Comparison of ENCODE assay signal across 36 cellular contexts in the genomic region with DNA sequence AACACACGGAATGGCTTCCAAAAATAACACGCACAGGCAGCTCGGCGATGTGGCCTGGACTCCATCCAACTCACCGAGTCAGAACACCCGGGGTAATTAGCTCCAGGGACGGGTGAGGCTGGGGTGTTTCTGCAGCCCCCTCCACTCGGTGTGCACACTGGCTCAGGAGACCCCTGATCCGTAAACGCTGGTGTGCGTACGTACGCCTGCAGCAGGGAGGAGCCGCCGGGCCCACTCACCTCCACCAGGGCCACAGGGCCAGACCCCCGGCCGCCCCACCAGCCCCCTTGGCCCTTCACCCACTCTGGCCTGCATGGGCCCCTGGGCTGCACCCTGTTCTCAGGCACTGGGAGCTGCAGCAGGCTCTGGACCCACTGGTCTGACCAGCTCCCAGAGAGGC. TPM values are rescaled to one million over a fixed set of nuclear protein-coding genes. Genes with fewer than 3 reads are reported as not detected.
"Had no signal": no experiment of that assay in that cellular context is flagged by ENCODE, and none has a peak within 500 bp of the region (broad histone marks: within the 10 kb centered on the region; RNA-seq: fewer than 3 reads in every experiment).

No MANE protein-coding gene starts in this region.

- ATAC-seq: activated CD4-positive, CD25-positive, alpha-beta regulatory T cell treated with anti-CD3 and anti-CD28 coated beads, Interleukin-2, amount 50 U/mL, for 24 hours; activated CD8-positive, alpha-beta T cell treated with anti-CD3 and anti-CD28 coated beads for 36 hours; activated naive CD8-positive, alpha-beta T cell treated with anti-CD3 and anti-CD28 coated beads, Interleukin-2, amount 50 U/mL, for 24 hours; effector memory CD8-positive, alpha-beta T cell; foreskin keratinocyte; gastrocnemius medialis; heart left ventricle; T-cell had no signal

- H3K4me3 ChIP-seq: adrenal gland, breast epithelium, cardiac muscle cell, esophagus muscularis mucosa, gastrocnemius medialis, heart left ventricle had no signal

- FAIRE-seq: colon had no signal

- H3K9me3 ChIP-seq: adrenal gland, esophagus muscularis mucosa, gastrocnemius medialis, heart left ventricle had no signal

- H3K4me1 ChIP-seq: adrenal gland, breast epithelium, esophagus muscularis mucosa, foreskin keratinocyte, gastrocnemius medialis, heart left ventricle had no signal

- H3K36me3 ChIP-seq: adrenal gland, breast epithelium, cardiac muscle cell, esophagus muscularis mucosa, gastrocnemius medialis, heart left ventricle, WERI-Rb-1 had no signal

- H3K27me3 ChIP-seq: adrenal gland, cardiac muscle cell, foreskin keratinocyte had no signal

- H3K27ac ChIP-seq: adrenal gland, breast epithelium, cardiac muscle cell, esophagus muscularis mucosa, foreskin keratinocyte, gastrocnemius medialis, heart left ventricle, WERI-Rb-1 had no signal

- DNase-seq: activated B cell treated with CpG ODN at 0.5 μM for 24 hours; activated CD4-positive, alpha-beta T cell treated with anti-CD3 and anti-CD28 coated beads for 48 hours; activated CD4-positive, alpha-beta T cell treated with anti-CD3 and anti-CD28 coated beads, Interleukin-2, amount 50 U/mL, for 1 hour; activated CD4-positive, alpha-beta T cell treated with anti-CD3 and anti-CD28 coated beads, Interleukin-2, amount 50 U/mL, for 48 hours; activated CD8-positive, alpha-beta memory T cell treated with anti-CD3 and anti-CD28 coated beads for 24 hours; activated CD8-positive, alpha-beta T cell treated with anti-CD3 and anti-CD28 coated beads for 36 hours; activated effector memory CD4-positive, alpha-beta T cell treated with anti-CD3 and anti-CD28 coated beads, Interleukin-2, amount 50 U/mL, for 16 hours; activated naive CD4-positive, alpha-beta T cell treated with anti-CD3 and anti-CD28 coated beads for 36 hours; activated naive CD8-positive, alpha-beta T cell treated with anti-CD3 and anti-CD28 coated beads for 36 hours; activated naive CD8-positive, alpha-beta T cell treated with anti-CD3 and anti-CD28 coated beads, Interleukin-2, amount 50 U/mL, for 24 hours; activated T-cell treated with anti-CD3 and anti-CD28 coated beads, Interleukin-2, amount 50 U/mL, for 1 hour; activated T-cell treated with anti-CD3 and anti-CD28 coated beads, Interleukin-2, amount 50 U/mL, for 48 hours; adrenal gland; amygdala; aorta; cortex of kidney; dermis blood vessel endothelial cell; effector CD4-positive, alpha-beta T cell; effector memory CD8-positive, alpha-beta T cell; erythroblast; foreskin keratinocyte; gastrocnemius medialis; glutamatergic neuron; T-cell; T-helper 9 cell; WERI-Rb-1 had no signal

RNA-seq across cellular contexts. Expression of a gene that starts 22.4 kb away (rescaled TPM):
- total RNA-seq: activated B cell treated with CpG ODN at 0.5 μM for 24 hours; activated CD8-positive, alpha-beta T cell treated with anti-CD3 and anti-CD28 coated beads for 36 hours; activated naive CD4-positive, alpha-beta T cell treated with anti-CD3 and anti-CD28 coated beads for 36 hours; activated naive CD8-positive, alpha-beta T cell treated with anti-CD3 and anti-CD28 coated beads for 36 hours; activated T-helper 1 cell treated with anti-CD3 and anti-CD28 coated beads, Interleukin-12 subunit alpha, Interleukin-12 subunit beta, Interleukin-2, Interleukin-4 antibody, amounts not matched to agents 30 ng/mL and 10 ng/mL and 1 ng/mL, durations not matched to agents 14 hours and 24 hours and 36 hours; aorta; breast epithelium; cardiac muscle cell; cerebellum; dermis blood vessel endothelial cell; esophagus muscularis mucosa; foreskin keratinocyte; gastrocnemius medialis; heart left ventricle; T-helper 2 cell treated with Interferon-gamma antibody and Interleukin-4, amounts not matched to agents 100 ng/mL and 5 ng/mL, for 36 hours had no signal
- polyA plus RNA-seq: aorta, cardiac muscle cell, foreskin keratinocyte, heart left ventricle had no signal

RNA-seq across cellular contexts. Expression of a gene that starts 30.0 kb away (rescaled TPM):
- total RNA-seq: activated naive CD4-positive, alpha-beta T cell treated with anti-CD3 and anti-CD28 coated beads for 36 hours; activated naive CD8-positive, alpha-beta T cell treated with anti-CD3 and anti-CD28 coated beads for 36 hours; activated T-helper 1 cell treated with anti-CD3 and anti-CD28 coated beads, Interleukin-12 subunit alpha, Interleukin-12 subunit beta, Interleukin-2, Interleukin-4 antibody, amounts not matched to agents 30 ng/mL and 10 ng/mL and 1 ng/mL, durations not matched to agents 14 hours and 24 hours and 36 hours; activated T-helper 2 cell treated with anti-CD3 and anti-CD28 coated beads, Interferon-gamma antibody, Interleukin-2, Interleukin-4, amounts not matched to agents 10 μg/mL and 5 μg/mL and 100 μg/mL, durations not matched to agents 14 hours and 24 hours and 36 hours; cardiac muscle cell; dermis blood vessel endothelial cell; foreskin keratinocyte; T-helper 2 cell treated with Interferon-gamma antibody and Interleukin-4, amounts not matched to agents 100 ng/mL and 5 ng/mL, for 36 hours had no signal
- polyA plus RNA-seq: cardiac muscle cell, foreskin keratinocyte had no signal

RNA-seq across cellular contexts. Expression of a gene that starts 47.6 kb away (rescaled TPM):
- total RNA-seq: activated CD8-positive, alpha-beta T cell treated with anti-CD3 and anti-CD28 coated beads for 36 hours; activated naive CD4-positive, alpha-beta T cell treated with anti-CD3 and anti-CD28 coated beads for 36 hours; activated naive CD8-positive, alpha-beta T cell treated with anti-CD3 and anti-CD28 coated beads for 36 hours; dermis blood vessel endothelial cell had no signal
